26 cellular contexts compared by ENCODE assay signal in genomic region chr3:71991051-71991450, GRCh38.
"Had no signal": no experiment of that assay in that cellular context is flagged by ENCODE, and none has a peak within 500 bp of the region (broad histone marks: within the 10 kb centered on the region; RNA-seq: fewer than 3 reads in every experiment).

No MANE protein-coding gene starts in this region.

- H3K27ac Mint-ChIP-seq: memory B cell; natural killer cell; progenitor cell of endocrine pancreas; stimulated activated naive CD8-positive, alpha-beta T cell treated with anti-CD3 and anti-CD28 coated beads, Interleukin-15, amount 100 ng/mL, for 72 hours had no signal

- H3K9me3 Mint-ChIP-seq: natural killer cell had no signal

- H3K27me3 ChIP-seq: gastroesophageal sphincter, neutrophil, right lobe of liver, suprapubic skin, transverse colon, upper lobe of right lung, uterus had no signal

- H3K9me3 ChIP-seq: gastroesophageal sphincter, neutrophil, right lobe of liver, suprapubic skin, transverse colon, upper lobe of right lung, uterus had no signal

- H3K27ac ChIP-seq: dorsolateral prefrontal cortex, gastroesophageal sphincter, heart left ventricle, neutrophil, parathyroid adenoma, right lobe of liver, suprapubic skin, transverse colon, upper lobe of right lung, uterus had no signal

- H3K27me3 Mint-ChIP-seq: stimulated activated naive CD8-positive, alpha-beta T cell treated with anti-CD3 and anti-CD28 coated beads, Interleukin-15, amount 100 ng/mL, for 72 hours had no signal

- ATAC-seq: gastroesophageal sphincter; heart left ventricle; left ventricle myocardium superior; natural killer cell; right lobe of liver; stimulated activated naive CD8-positive, alpha-beta T cell treated with anti-CD3 and anti-CD28 coated beads, Interleukin-15, amount 100 ng/mL, for 72 hours; upper lobe of right lung had no signal

- H3K4me1 ChIP-seq: gastroesophageal sphincter, parathyroid adenoma, right lobe of liver, transverse colon, uterus had no signal

- H3K36me3 ChIP-seq: gastroesophageal sphincter, heart left ventricle, neutrophil, right lobe of liver, suprapubic skin, transverse colon, upper lobe of right lung, uterus had no signal

- H3K4me3 Mint-ChIP-seq: memory B cell; natural killer cell; neural crest cell; stimulated activated naive CD8-positive, alpha-beta T cell treated with anti-CD3 and anti-CD28 coated beads, Interleukin-15, amount 100 ng/mL, for 72 hours had no signal

- DNase-seq: cortex of kidney; dorsolateral prefrontal cortex; effector CD4-positive, alpha-beta T cell; heart left ventricle; hippocampal formation; islet precursor cell; kidney glomerular epithelial cell; left ventricle myocardium superior; natural killer cell; right lobe of liver; stimulated activated CD4-positive, alpha-beta T cell treated with anti-CD3 and anti-CD28 coated beads, Interleukin-1b, Interleukin-23, amount 100 ng/mL, for 48 hours; stimulated activated CD4-positive, alpha-beta T cell treated with anti-CD3 and anti-CD28 coated beads, Interleukin-4, amount 100 ng/mL, for 1 hour; stimulated activated CD8-positive, alpha-beta memory T cell treated with anti-CD3 and anti-CD28 coated beads, Interleukin-4, amount 100 ng/mL, for 48 hours; stimulated activated naive CD4-positive, alpha-beta T cell; stimulated activated naive CD8-positive, alpha-beta T cell treated with anti-CD3 and anti-CD28 coated beads, Interleukin-15, amount 100 ng/mL, for 72 hours; transverse colon; upper lobe of right lung; uterus had no signal

- H3K4me3 ChIP-seq: dorsolateral prefrontal cortex, gastroesophageal sphincter, heart left ventricle, lung, right lobe of liver, suprapubic skin, transverse colon, upper lobe of right lung, uterus had no signal

- H3K4me1 Mint-ChIP-seq: neural crest cell had no signal

- H3K36me3 Mint-ChIP-seq: natural killer cell had no signal
